Comparison of ENCODE assay signal across 8 cellular contexts in genomic region chr18:13800505-13801259, GRCh38. TPM values are rescaled to one million over a fixed set of nuclear protein-coding genes. Genes with fewer than 3 reads are reported as not detected.
DNase-seq lines count a peak whose midpoint lies in the region; ATAC-seq lines count a peak whose summit lies in the region.

No MANE protein-coding gene starts in this region.

- H3K4me1 Mint-ChIP-seq in central memory CD8-positive, alpha-beta T cell = peaks cover 11% of the 10 kb centered on the region

- H3K27me3 ChIP-seq in HUES6 (ENCODE audit: control insufficient read depth, insufficient read depth, low read length) = peaks cover 26% of the 10 kb centered on the region

- no peaks in the 10 kb centered on the region for H3K9me3 Mint-ChIP-seq in central memory CD8-positive, alpha-beta T cell

- H3K4me1 ChIP-seq in HUES6 (ENCODE audit: control insufficient read depth, insufficient read depth, low read length) = peaks cover 9% of the 10 kb centered on the region; the same call in 1 of the 2 replicates

- peak overlapping the region; percentile 14 for H3K4me3 Mint-ChIP-seq in central memory CD8-positive, alpha-beta T cell

- intact Hi-C loops in left colon (cut with DNase I, micrococcal nuclease) = no loop called here

- peaks cover 91% of the 10 kb centered on the region for H3K27me3 Mint-ChIP-seq in central memory CD8-positive, alpha-beta T cell

- ATAC-seq in central memory CD8-positive, alpha-beta T cell (replicated peaks; ENCODE audit: extremely low read depth, poor library complexity, severe bottlenecking) = no peak
- peak; percentile 99 for ATAC-seq in left colon
- ATAC-seq in GM19455 (IDR thresholded peaks at IDR 0.05; ENCODE audit: unreplicated experiment) = no peak
- ATAC-seq in GM21576 (IDR thresholded peaks at IDR 0.05; ENCODE audit: unreplicated experiment) = no peak

- H3K27ac Mint-ChIP-seq in central memory CD8-positive, alpha-beta T cell (ENCODE audit: low read depth) = no peak overlapping the region

- H3K9ac ChIP-seq in HUES6 (ENCODE audit: low read length) = peak overlapping the region; percentile 4

- H3K27ac ChIP-seq in HUES6 (ENCODE audit: low read depth, low read length) = no peak overlapping the region

- H3K36me3 ChIP-seq in HUES6 (ENCODE audit: control insufficient read depth, insufficient read depth, low read length) = no peaks in the 10 kb centered on the region

- peak overlapping the region; percentile 56 for H3K4me3 ChIP-seq in HUES6 (ENCODE audit: low read depth, low read length)

- H3K36me3 Mint-ChIP-seq in central memory CD8-positive, alpha-beta T cell (ENCODE audit: insufficient read depth) = peaks cover 2% of the 10 kb centered on the region

- H3K9me3 ChIP-seq in HUES6 (ENCODE audit: control insufficient read depth, insufficient read depth, low read depth, low read length) = no peaks in the 10 kb centered on the region

- peak; percentile 49 for DNase-seq in ELR (ENCODE audit: low read depth)
- DNase-seq in T1000 (lab: John Stamatoyannopoulos, UW) = peak; percentile 10
- no peak for DNase-seq in central memory CD8-positive, alpha-beta T cell (ENCODE audit: low spot score in 2 of 2)
- peak; percentile 74 to 84 for DNase-seq in left colon
- peak; percentile 31 for DNase-seq in stimulated activated CD4-positive, alpha-beta T cell treated with anti-CD3 and anti-CD28 coated beads, Interleukin-4, amount 100 ng/mL, for 24 hours

RNA-seq across cellular contexts. Expression of gene MC5R, which starts 23.3 kb away (rescaled TPM):
- not detected for total RNA-seq in left colon

Comparison
In these comparisons a context has a peak if more than half of its experiments do, and no peak if none do; other contexts are left out.
1. DNase-seq: peak in ELR (single experiment), T1000 (single experiment), left colon (2 of 2) and stimulated activated CD4-positive, alpha-beta T cell treated with anti-CD3 and anti-CD28 coated beads, Interleukin-4, amount 100 ng/mL, for 24 hours (single experiment); none in central memory CD8-positive, alpha-beta T cell (0 of 2).